ENCODE assay signal across 10 cellular contexts in the genomic region with DNA sequence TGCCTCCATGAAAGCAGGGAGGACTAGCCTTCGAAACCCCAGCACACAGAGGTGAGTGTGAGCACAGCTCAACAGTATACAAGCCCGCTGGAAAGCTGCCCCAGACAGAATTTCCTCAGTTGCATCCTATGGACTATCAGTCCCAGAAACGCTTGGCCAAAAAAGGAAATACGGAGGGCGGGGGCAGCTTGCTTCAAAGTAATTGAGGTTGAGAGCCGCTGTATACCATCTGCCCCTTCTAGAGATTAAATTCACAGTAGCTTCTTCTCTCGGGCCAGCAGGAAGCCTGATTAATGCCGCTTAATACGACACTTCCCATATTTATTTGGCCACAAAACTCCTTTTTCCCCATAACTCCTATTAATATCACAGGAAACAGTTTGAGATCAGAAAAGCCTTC.
DNase-seq lines count a peak whose midpoint lies in the region; ATAC-seq and TF ChIP-seq lines count a peak whose summit lies in the region.
"Had no signal": no experiment of that assay in that cellular context is flagged by ENCODE, and none has a peak within 500 bp of the region (broad histone marks: within the 10 kb centered on the region; RNA-seq: fewer than 3 reads in every experiment).

No MANE protein-coding gene starts in this region.

- H3K36me3 ChIP-seq in CD4-positive, CD25-positive, alpha-beta regulatory T cell (ENCODE audit: control insufficient read depth, insufficient read depth, low read length), result no peaks in the 10 kb centered on the region
- H3K36me3 ChIP-seq in mesenchymal stem cell (ENCODE audit: control insufficient read depth in 1 of 2, insufficient read depth in 2 of 2, low read depth in 1 of 2, low read length in 2 of 2) (no peaks in the 10 kb centered on the region), psoas muscle (ENCODE audit: insufficient read depth in 1 of 2, low read depth in 1 of 2) (no peaks in the 10 kb centered on the region)

- peak overlapping the region in 2 of 4 donors; percentile 47 to 72 for H3K4me3 Mint-ChIP-seq in CD4-positive, CD25-positive, alpha-beta regulatory T cell
- H3K4me3 Mint-ChIP-seq in activated naive CD8-positive, alpha-beta T cell treated with anti-CD3 and anti-CD28 coated beads, Interleukin-2, amount 50 U/mL, for 24 hours, result no peak overlapping the region
- H3K4me3 Mint-ChIP-seq in osteocyte (ENCODE audit: unreplicated experiment), result no peak overlapping the region

- no peak overlapping the region for H2BK15ac ChIP-seq in mesenchymal stem cell (ENCODE audit: low read depth, poor library complexity, severe bottlenecking)

- no peak overlapping the region for H3K23ac ChIP-seq in mesenchymal stem cell (ENCODE audit: low read length in 2 of 2)

- H3K27ac Mint-ChIP-seq in CD4-positive, CD25-positive, alpha-beta regulatory T cell, result peak overlapping the region in 2 of 3 donors; percentile 10 to 56
- H3K27ac Mint-ChIP-seq in activated naive CD8-positive, alpha-beta T cell treated with anti-CD3 and anti-CD28 coated beads, Interleukin-2, amount 50 U/mL, for 24 hours, result peak overlapping the region; percentile 45
- H3K27ac Mint-ChIP-seq in osteocyte (ENCODE audit: unreplicated experiment), result no peak overlapping the region

- no peak overlapping the region for H3K27ac ChIP-seq in CD4-positive, CD25-positive, alpha-beta regulatory T cell (ENCODE audit: insufficient read depth, low read length, poor library complexity, severe bottlenecking)
- H3K27ac ChIP-seq in mesenchymal stem cell (ENCODE audit: low read length, poor library complexity, severe bottlenecking) (no peak overlapping the region), psoas muscle (no peak overlapping the region)

- peak overlapping the region in 1 of 2 experiments; percentile 41 for H3K18ac ChIP-seq in mesenchymal stem cell (ENCODE audit: low read depth in 1 of 2, low read length in 2 of 2)

- no peak overlapping the region for H3K4me3 ChIP-seq in CD4-positive, CD25-positive, alpha-beta regulatory T cell (ENCODE audit: low read depth, low read length)
- no peak overlapping the region for H3K4me3 ChIP-seq in mesenchymal stem cell (ENCODE audit: insufficient read depth in 1 of 2, low read depth in 1 of 2, low read length in 2 of 2)
- H3K4me3 ChIP-seq in psoas muscle, result no peak overlapping the region

- H3K4me2 ChIP-seq in mesenchymal stem cell (ENCODE audit: low read length, poor library complexity, severe bottlenecking), result no peak overlapping the region

- H3K9me3 Mint-ChIP-seq in CD4-positive, CD25-positive, alpha-beta regulatory T cell, result peaks cover 0 to 5% (median 0%) of the 10 kb centered on the region in 7 donors
- peaks cover 17% of the 10 kb centered on the region for H3K9me3 Mint-ChIP-seq in activated naive CD8-positive, alpha-beta T cell treated with anti-CD3 and anti-CD28 coated beads, Interleukin-2, amount 50 U/mL, for 24 hours
- H3K9me3 Mint-ChIP-seq in osteocyte (ENCODE audit: unreplicated experiment), result no peaks in the 10 kb centered on the region

- peak overlapping the region; percentile 38 to 45 for H2BK12ac ChIP-seq in mesenchymal stem cell (ENCODE audit: low read length in 2 of 2)

- intact Hi-C loops in psoas muscle (cut with DNase I), result no loop called here

- H2BK120ac ChIP-seq in mesenchymal stem cell (ENCODE audit: low read depth, low read length), result peak overlapping the region; percentile 64

- H3K14ac ChIP-seq in mesenchymal stem cell (ENCODE audit: low read length in 2 of 2), result no peak overlapping the region

- no peak overlapping the region for H3K9ac ChIP-seq in mesenchymal stem cell (ENCODE audit: low read length)

- no peaks in the 10 kb centered on the region for H3K9me3 ChIP-seq in CD4-positive, CD25-positive, alpha-beta regulatory T cell (ENCODE audit: control insufficient read depth in 2 of 2, low read length in 2 of 2)
- H3K9me3 ChIP-seq in mesenchymal stem cell (ENCODE audit: control insufficient read depth, low read length), result no peaks in the 10 kb centered on the region
- no peaks in the 10 kb centered on the region for H3K9me3 ChIP-seq in psoas muscle

- peaks cover 18 to 50% (median 27%) of the 10 kb centered on the region in 4 donors for H3K4me1 Mint-ChIP-seq in CD4-positive, CD25-positive, alpha-beta regulatory T cell
- H3K4me1 Mint-ChIP-seq in activated naive CD8-positive, alpha-beta T cell treated with anti-CD3 and anti-CD28 coated beads, Interleukin-2, amount 50 U/mL, for 24 hours, result peaks cover 56% of the 10 kb centered on the region
- H3K4me1 Mint-ChIP-seq in osteocyte (ENCODE audit: unreplicated experiment), result peaks cover 43% of the 10 kb centered on the region

- H2AK5ac ChIP-seq in mesenchymal stem cell (ENCODE audit: low read length, severe bottlenecking), result peak overlapping the region; percentile 85

- H3K4me1 ChIP-seq in CD4-positive, CD25-positive, alpha-beta regulatory T cell (ENCODE audit: control insufficient read depth, insufficient read depth, low read length, poor library complexity, severe bottlenecking), result peaks cover 14% of the 10 kb centered on the region
- H3K4me1 ChIP-seq in mesenchymal stem cell (ENCODE audit: control insufficient read depth, insufficient read depth, low read depth, low read length) (peaks cover 25% of the 10 kb centered on the region), psoas muscle (peaks cover 8% of the 10 kb centered on the region)

- in situ Hi-C loops in KBM-7 (cut with MboI; ENCODE audit: low pct_unique_long_range_greater_than_20kb, low sequenced_read_pairs), result no loop called here

- TF ChIP-seq CTCF in psoas muscle (IDR thresholded peaks at IDR 0.05) (no peak), osteocyte (IDR thresholded peaks at IDR 0.05) (no peak)

- no peak for ATAC-seq in CD4-positive, CD25-positive, alpha-beta regulatory T cell (ENCODE audit: low read depth in 2 of 2)
- ATAC-seq in activated naive CD8-positive, alpha-beta T cell treated with anti-CD3 and anti-CD28 coated beads, Interleukin-2, amount 50 U/mL, for 24 hours, result no peak
- ATAC-seq in GM18858 (IDR thresholded peaks at IDR 0.05; ENCODE audit: unreplicated experiment) (no peak), psoas muscle (no peak)
- ATAC-seq: right cardiac atrium had no signal

- no peaks in the 10 kb centered on the region for H3K27me3 ChIP-seq in CD4-positive, CD25-positive, alpha-beta regulatory T cell (ENCODE audit: control insufficient read depth, insufficient read depth, low read length)
- no peaks in the 10 kb centered on the region for H3K27me3 ChIP-seq in mesenchymal stem cell (ENCODE audit: control insufficient read depth in 1 of 2, insufficient read depth in 1 of 2, low read length in 2 of 2)
- H3K27me3 ChIP-seq in psoas muscle (ENCODE audit: insufficient read depth in 3 of 3, low read length in 2 of 3), result no peaks in the 10 kb centered on the region

- no peaks in the 10 kb centered on the region for H3K27me3 Mint-ChIP-seq in CD4-positive, CD25-positive, alpha-beta regulatory T cell
- H3K27me3 Mint-ChIP-seq in activated naive CD8-positive, alpha-beta T cell treated with anti-CD3 and anti-CD28 coated beads, Interleukin-2, amount 50 U/mL, for 24 hours, result no peaks in the 10 kb centered on the region
- H3K27me3 Mint-ChIP-seq in osteocyte (ENCODE audit: unreplicated experiment), result no peaks in the 10 kb centered on the region

- no peak overlapping the region for H2BK5ac ChIP-seq in mesenchymal stem cell (ENCODE audit: low read depth, low read length, poor library complexity, severe bottlenecking)

- DNase-seq in CD4-positive, CD25-positive, alpha-beta regulatory T cell, result no peak
- peak; percentile 89 for DNase-seq in KBM-7
- DNase-seq in activated naive CD8-positive, alpha-beta T cell treated with anti-CD3 and anti-CD28 coated beads, Interleukin-2, amount 50 U/mL, for 24 hours, result no peak
- no peak for DNase-seq in mesenchymal stem cell
- no peak for DNase-seq in psoas muscle
- no peak for DNase-seq in effector CD8-positive, alpha-beta T cell (lab: John Stamatoyannopoulos, UW)
- DNase-seq in osteocyte (ENCODE audit: extremely low spot score, unreplicated experiment), result no peak
- DNase-seq: NCI-H1048, right cardiac atrium had no signal

- peak overlapping the region; percentile 50 for H4K91ac ChIP-seq in mesenchymal stem cell (ENCODE audit: low read length)

- no peaks in the 10 kb centered on the region for H3K79me1 ChIP-seq in mesenchymal stem cell (replicated peaks; ENCODE audit: low read length, poor library complexity, severe bottlenecking)

- H2AFZ ChIP-seq in mesenchymal stem cell (ENCODE audit: low read depth, low read length), result no peak overlapping the region

- H4K8ac ChIP-seq in mesenchymal stem cell (ENCODE audit: low read length), result no peak overlapping the region

- peak overlapping the region in 1 of 2 experiments; percentile 25 for H3K4ac ChIP-seq in mesenchymal stem cell (ENCODE audit: low read depth in 1 of 2, low read length in 2 of 2)

- H3K36me3 Mint-ChIP-seq in CD4-positive, CD25-positive, alpha-beta regulatory T cell, result peaks cover 4% of the 10 kb centered on the region
- H3K36me3 Mint-ChIP-seq in activated naive CD8-positive, alpha-beta T cell treated with anti-CD3 and anti-CD28 coated beads, Interleukin-2, amount 50 U/mL, for 24 hours (ENCODE audit: low read depth), result peaks cover 8% of the 10 kb centered on the region
- H3K36me3 Mint-ChIP-seq in osteocyte (ENCODE audit: unreplicated experiment), result peaks cover 3% of the 10 kb centered on the region

- 95% methylated on average over 9 of the region's 9 CpGs for WGBS in mesenchymal stem cell
- 75 to 79% (median 79%) methylated on average over 9 of the region's 9 CpGs for WGBS in psoas muscle, 3 donors
